9 cellular contexts compared by ENCODE assay signal in the genomic region with DNA sequence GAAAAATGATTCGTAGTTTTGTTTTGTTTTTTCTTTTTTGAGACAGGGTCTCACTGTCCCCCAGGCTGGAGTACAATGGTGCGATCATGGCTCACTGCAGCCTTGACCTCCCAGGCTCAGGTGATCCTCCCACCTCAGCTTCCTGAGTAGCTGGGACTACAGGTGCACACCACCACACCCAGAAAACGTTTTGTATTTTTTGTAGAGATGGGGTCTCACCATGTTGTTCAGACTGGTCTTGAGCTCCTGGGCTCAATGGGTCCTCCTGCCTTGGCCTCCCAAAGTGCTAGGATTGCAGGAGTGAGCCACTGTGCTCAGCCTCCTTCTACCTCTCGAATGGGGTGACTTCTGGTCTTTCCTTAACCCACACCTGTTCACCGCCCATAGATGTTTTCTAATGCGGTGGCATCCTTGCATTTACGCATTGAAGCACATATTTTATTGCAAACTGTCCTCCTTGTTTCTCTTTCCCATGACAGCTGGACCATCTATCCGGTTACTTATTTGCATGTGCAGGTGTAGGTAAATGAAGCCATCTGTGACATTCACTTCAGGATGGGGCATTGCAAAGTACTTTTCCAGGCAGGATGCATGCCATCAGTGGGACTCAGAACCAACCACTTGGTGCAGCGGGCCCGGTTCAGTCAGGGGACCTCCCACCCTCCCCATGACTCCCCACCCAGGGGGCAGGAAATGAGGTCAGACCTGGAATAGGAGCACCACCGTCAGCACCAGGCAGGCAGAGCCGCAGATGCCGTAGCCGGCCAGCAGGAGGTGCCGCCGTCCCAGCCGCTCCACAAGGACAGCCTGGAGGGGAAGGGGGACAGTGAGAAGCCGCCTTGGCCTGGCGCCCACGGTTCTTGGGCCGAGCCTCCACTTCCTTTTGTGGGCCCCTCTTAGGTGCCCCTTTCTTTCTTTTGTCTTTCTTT. TPM values are rescaled to one million over a fixed set of nuclear protein-coding genes. Genes with fewer than 3 reads are reported as not detected.
A peak's percentile ranks its signal among the peaks of the same experiment; 100 is the strongest.
DNase-seq lines count a peak whose midpoint lies in the region; ATAC-seq and TF ChIP-seq lines count a peak whose summit lies in the region.
"Had no signal": no experiment of that assay in that cellular context is flagged by ENCODE, and none has a peak within 500 bp of the region (broad histone marks: within the 10 kb centered on the region; RNA-seq: fewer than 3 reads in every experiment).

No MANE protein-coding gene starts in this region.

- peak overlapping the region; percentile 21 for H3K4me2 ChIP-seq in Karpas-422 (ENCODE audit: low read depth, low read length, poor library complexity, severe bottlenecking)

- POLR2A ChIA-PET in GM10248 (lab: Yijun Ruan, JAX), result no interaction called here

- H3K36me3 Mint-ChIP-seq in activated naive CD8-positive, alpha-beta T cell treated with anti-CD3 and anti-CD28 coated beads, Interleukin-2, amount 50 U/mL, for 24 hours (ENCODE audit: low read depth), result no peaks in the 10 kb centered on the region

- H3K27me3 ChIP-seq in Karpas-422 (ENCODE audit: low read length), result no peaks in the 10 kb centered on the region
- H3K27me3 ChIP-seq: pancreas had no signal

- intact Hi-C loops in left colon (cut with DNase I, micrococcal nuclease), result no loop called here

- H3K4me1 ChIP-seq in Karpas-422 (ENCODE audit: low read length), result peaks cover 21% of the 10 kb centered on the region
- H3K4me1 ChIP-seq: pancreas had no signal

- H3K9me3 Mint-ChIP-seq in activated naive CD8-positive, alpha-beta T cell treated with anti-CD3 and anti-CD28 coated beads, Interleukin-2, amount 50 U/mL, for 24 hours, result no peaks in the 10 kb centered on the region

- no peak overlapping the region for H3K9ac ChIP-seq in Karpas-422 (ENCODE audit: low read length)

- H3K79me2 ChIP-seq in Karpas-422 (ENCODE audit: low read length), result no peaks in the 10 kb centered on the region

- no peak overlapping the region for H3K4me3 Mint-ChIP-seq in activated naive CD8-positive, alpha-beta T cell treated with anti-CD3 and anti-CD28 coated beads, Interleukin-2, amount 50 U/mL, for 24 hours

- no peak for ATAC-seq in activated naive CD8-positive, alpha-beta T cell treated with anti-CD3 and anti-CD28 coated beads, Interleukin-2, amount 50 U/mL, for 24 hours
- ATAC-seq in left colon (peak; percentile 44), HG02840 (IDR thresholded peaks at IDR 0.05; ENCODE audit: low FRiP score, unreplicated experiment) (no peak), HG02623 (IDR thresholded peaks at IDR 0.05; ENCODE audit: unreplicated experiment) (no peak)

- H3K36me3 ChIP-seq in Karpas-422 (ENCODE audit: insufficient read depth, low read length), result no peaks in the 10 kb centered on the region
- H3K36me3 ChIP-seq: pancreas had no signal

- TF ChIP-seq CTCF in GM10248 (IDR thresholded peaks at IDR 0.05; ENCODE audit: control extremely low read depth, extremely low read depth, low read depth, missing control alignments), result peak; percentile 69

- DNase-seq in GM10248 (ENCODE audit: extremely low spot score) (peak; percentile 66), Karpas-422 (peak; percentile 79), left colon (peak in 1 of 2 donors; percentile 53), NCI-H2081 treated with DMSO at 0.1 percent for 48 hours (lab: John Stamatoyannopoulos, UW) (no peak), inferior parietal cortex (ENCODE audit: extremely low spot score) (no peak)
- peak; percentile 60 for DNase-seq in activated naive CD8-positive, alpha-beta T cell treated with anti-CD3 and anti-CD28 coated beads, Interleukin-2, amount 50 U/mL, for 24 hours

- H3K4me1 Mint-ChIP-seq in activated naive CD8-positive, alpha-beta T cell treated with anti-CD3 and anti-CD28 coated beads, Interleukin-2, amount 50 U/mL, for 24 hours, result peaks cover 12% of the 10 kb centered on the region

- no peak overlapping the region for H3K4me3 ChIP-seq in Karpas-422 (ENCODE audit: low read length)
- H3K4me3 ChIP-seq: pancreas had no signal

- no peak overlapping the region for H3K27ac ChIP-seq in Karpas-422 (ENCODE audit: low read length)
- H3K27ac ChIP-seq: pancreas had no signal

- CTCF ChIA-PET in GM10248 (lab: Yijun Ruan, JAX), result interaction anchor here (0.7 to 9.1 kb wide), 6 partner anchors 9 to 93 kb away, joined by 3 to 68 read pairs (median 4); no protein-coding TSS in a partner anchor

- H4K20me1 ChIP-seq in Karpas-422 (ENCODE audit: insufficient read depth, low read depth, low read length), result peaks cover 2% of the 10 kb centered on the region; the same call in 1 of the 2 replicates

- no peak overlapping the region for H3K27ac Mint-ChIP-seq in activated naive CD8-positive, alpha-beta T cell treated with anti-CD3 and anti-CD28 coated beads, Interleukin-2, amount 50 U/mL, for 24 hours

- peaks cover 2% of the 10 kb centered on the region for H3K27me3 Mint-ChIP-seq in activated naive CD8-positive, alpha-beta T cell treated with anti-CD3 and anti-CD28 coated beads, Interleukin-2, amount 50 U/mL, for 24 hours

- no peaks in the 10 kb centered on the region for H3K9me3 ChIP-seq in Karpas-422 (ENCODE audit: low read length)
- H3K9me3 ChIP-seq: pancreas had no signal

- no peak overlapping the region for H2AFZ ChIP-seq in Karpas-422 (ENCODE audit: low read length)

- H3K9me2 ChIP-seq in Karpas-422 (replicated peaks; ENCODE audit: insufficient read depth, low read length), result no peaks in the 10 kb centered on the region

RNA-seq across cellular contexts. Expression of a gene that starts 16.5 kb away (rescaled TPM):
- not detected in 2 replicates for total RNA-seq in Karpas-422 (2014; rRNA removed; shearing (Covaris generic); ENCODE audit: low replicate concordance)
- not detected for total RNA-seq in left colon
- total RNA-seq: pancreas had no signal

RNA-seq across cellular contexts. Expression of a gene that starts 59.7 kb away (rescaled TPM):
- 0.07 and 0.22 TPM in 2 replicates for total RNA-seq in Karpas-422 (2014; rRNA removed; shearing (Covaris generic); ENCODE audit: low replicate concordance)
- total RNA-seq in left colon, result 10 to 100 TPM in 1 of 2 donors, 1 to 10 TPM in 1; 8.1 to 10.4 TPM

Comparison
In these comparisons a context has a peak if more than half of its experiments do, and no peak if none do; other contexts are left out.
1. DNase-seq: peak in GM10248 (single experiment), Karpas-422 (single experiment) and activated naive CD8-positive, alpha-beta T cell treated with anti-CD3 and anti-CD28 coated beads, Interleukin-2, amount 50 U/mL, for 24 hours (single experiment); none in NCI-H2081 treated with DMSO at 0.1 percent for 48 hours (single experiment) and inferior parietal cortex (single experiment).